Comparison of ENCODE assay signal across 13 cellular contexts in the genomic region with DNA sequence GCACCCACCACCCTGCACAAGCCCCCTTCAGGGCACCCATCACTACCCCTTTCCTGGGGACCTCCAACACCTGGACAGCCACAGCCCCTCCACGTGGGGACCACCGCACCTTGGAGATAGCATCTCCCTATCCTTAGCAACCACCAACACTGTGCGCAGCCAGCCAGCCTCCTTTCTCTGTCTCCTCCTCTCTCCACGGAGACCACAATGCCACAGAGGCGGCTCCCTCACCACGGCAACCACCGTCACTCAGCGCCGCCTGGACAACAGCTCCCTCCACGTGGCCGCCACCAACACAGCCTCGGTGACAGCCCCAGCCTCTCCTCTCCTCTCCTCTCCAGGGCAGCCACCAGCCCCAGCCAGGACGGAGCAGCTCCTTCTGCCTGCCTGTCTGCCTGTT. TPM values are rescaled to one million over a fixed set of nuclear protein-coding genes. Genes with fewer than 3 reads are reported as not detected.
DNase-seq lines count a peak whose midpoint lies in the region; ATAC-seq and TF ChIP-seq lines count a peak whose summit lies in the region.
"Had no signal": no experiment of that assay in that cellular context is flagged by ENCODE, and none has a peak within 500 bp of the region (broad histone marks: within the 10 kb centered on the region; RNA-seq: fewer than 3 reads in every experiment).

No MANE protein-coding gene starts in this region.

- peaks cover 6% of the 10 kb centered on the region; the same call in 1 of the 2 replicates for H3K27me3 ChIP-seq in GM23248 (replicated peaks; ENCODE audit: insufficient read depth)

- DNase-seq in NCI-H1436 (lab: John Stamatoyannopoulos, UW): peak; percentile 8
- DNase-seq in NCI-H1436 treated with DMSO at 0.1 percent for 48 hours (lab: John Stamatoyannopoulos, UW): no peak
- peak; percentile 49 for DNase-seq in NCI-H2171 (lab: John Stamatoyannopoulos, UW)
- DNase-seq in activated naive CD8-positive, alpha-beta T cell treated with anti-CD3 and anti-CD28 coated beads for 36 hours: peak; percentile 52
- DNase-seq in neural crest cell (ENCODE audit: low read depth, low spot score): peak; percentile 50
- DNase-seq in GM23248: no peak
- DNase-seq: HCEC 1CT, lower lobe of right lung had no signal

- no peaks in the 10 kb centered on the region for H3K79me2 ChIP-seq in GM23248 (ENCODE audit: insufficient read depth)

- H3F3A ChIP-seq in GM23248 (ENCODE audit: insufficient read depth): 0 out of 2 replicates have a peak, but pooled peaks cover 8% of the 10 kb centered on the region

- no peak overlapping the region for H3K9ac ChIP-seq in GM23248

- H3K36me3 ChIP-seq in GM23248 (ENCODE audit: low read depth): no peaks in the 10 kb centered on the region
- H3K36me3 ChIP-seq: lower lobe of right lung had no signal

- WGBS in GM23248 (ENCODE audit: low coverage in 1 of 2, low lambda C conversion rate in 2 of 2, missing lambda C conversion rate in 2 of 2), 2 experiments: 37 to 38% methylated on average over 13 of the region's 13 CpGs

- no peak overlapping the region for H3K27ac ChIP-seq in GM23248
- H3K27ac ChIP-seq: A549, epithelial cell of prostate, lower lobe of right lung, PC-9 had no signal

- in situ Hi-C loops in GM23248 (cut with MboI): no loop called here

- H2AFZ ChIP-seq in GM23248: no peak overlapping the region
- H2AFZ ChIP-seq: PC-9 had no signal

- H3K4me1 ChIP-seq in GM23248 (ENCODE audit: insufficient read depth): peaks cover 4% of the 10 kb centered on the region; the same call in 1 of the 2 replicates
- H3K4me1 ChIP-seq: A549 had no signal

- no peak overlapping the region for H3K4me2 ChIP-seq in GM23248 (ENCODE audit: unreplicated experiment)
- H3K4me2 ChIP-seq: A549, PC-9 had no signal

- no peaks in the 10 kb centered on the region for H3K9me3 Mint-ChIP-seq in activated naive CD8-positive, alpha-beta T cell treated with anti-CD3 and anti-CD28 coated beads for 36 hours
- H3K9me3 Mint-ChIP-seq in neural crest cell: no peaks in the 10 kb centered on the region

- ATAC-seq in GM19463 (IDR thresholded peaks at IDR 0.05; ENCODE audit: unreplicated experiment): no peak
- ATAC-seq in GM21786 (IDR thresholded peaks at IDR 0.05; ENCODE audit: unreplicated experiment): no peak

- peaks cover 22% of the 10 kb centered on the region for H3K4me1 Mint-ChIP-seq in activated naive CD8-positive, alpha-beta T cell treated with anti-CD3 and anti-CD28 coated beads for 36 hours
- H3K4me1 Mint-ChIP-seq in neural crest cell: peaks cover 20% of the 10 kb centered on the region

- H3K36me3 Mint-ChIP-seq in activated naive CD8-positive, alpha-beta T cell treated with anti-CD3 and anti-CD28 coated beads for 36 hours: no peaks in the 10 kb centered on the region
- H3K36me3 Mint-ChIP-seq in neural crest cell (ENCODE audit: low read depth): no peaks in the 10 kb centered on the region

- H3K9me2 ChIP-seq in GM23248 (ENCODE audit: insufficient read depth): no peaks in the 10 kb centered on the region

- peaks cover 76% of the 10 kb centered on the region for H3K27me3 Mint-ChIP-seq in activated naive CD8-positive, alpha-beta T cell treated with anti-CD3 and anti-CD28 coated beads for 36 hours
- H3K27me3 Mint-ChIP-seq in neural crest cell (ENCODE audit: low read depth): peaks cover 59% of the 10 kb centered on the region

- H3K9me3 ChIP-seq in GM23248 (ENCODE audit: low read depth): no peaks in the 10 kb centered on the region
- H3K9me3 ChIP-seq: A549, lower lobe of right lung had no signal

- no peak overlapping the region for H3K4me3 Mint-ChIP-seq in activated naive CD8-positive, alpha-beta T cell treated with anti-CD3 and anti-CD28 coated beads for 36 hours
- peak overlapping the region; percentile 27 for H3K4me3 Mint-ChIP-seq in neural crest cell

- no peaks in the 10 kb centered on the region for H4K20me1 ChIP-seq in GM23248 (ENCODE audit: insufficient read depth)

- no peak overlapping the region for H3K27ac Mint-ChIP-seq in activated naive CD8-positive, alpha-beta T cell treated with anti-CD3 and anti-CD28 coated beads for 36 hours
- H3K27ac Mint-ChIP-seq in neural crest cell (ENCODE audit: unreplicated experiment): peak overlapping the region; percentile 71

- TF ChIP-seq CTCF in neural crest cell (conservative IDR thresholded peaks at IDR 0.05): no peak

- H3K4me3 ChIP-seq in GM23248: no peak overlapping the region
- H3K4me3 ChIP-seq: A549, lower lobe of right lung, PC-9 had no signal

RNA-seq across cellular contexts. Expression of a gene that starts 10.5 kb away (rescaled TPM):
- under 1 TPM; 0.06 to 0.20 TPM for total RNA-seq in activated naive CD8-positive, alpha-beta T cell treated with anti-CD3 and anti-CD28 coated beads for 36 hours
- 0.09 and 0.27 TPM in 2 replicates for total RNA-seq in neural crest cell
- 0.89 and 1.1 TPM in 2 replicates for total RNA-seq in GM23248 (2014; rRNA removed; shearing (Covaris generic))
- polyA plus RNA-seq in GM23248 (2016; fragmentation: Nextera tagmentation; extraction: Ambion mirVana): 0.19 and 0.48 TPM in 2 replicates

Comparison
In these comparisons a context has a peak if more than half of its experiments do, and no peak if none do; other contexts are left out.
1. DNase-seq: peak in NCI-H1436 (single experiment), NCI-H2171 (single experiment), activated naive CD8-positive, alpha-beta T cell treated with anti-CD3 and anti-CD28 coated beads for 36 hours (single experiment) and neural crest cell (single experiment); none in NCI-H1436 treated with DMSO at 0.1 percent for 48 hours (single experiment) and GM23248 (single experiment).